Comparison of ENCODE assay signal across 8 cellular contexts in genomic region chr15:89067751-89068150, GRCh38. TPM values are rescaled to one million over a fixed set of nuclear protein-coding genes. Genes with fewer than 3 reads are reported as not detected.
A peak's percentile ranks its signal among the peaks of the same experiment; 100 is the strongest.
DNase-seq lines count a peak whose midpoint lies in the region; ATAC-seq, FAIRE-seq and TF ChIP-seq lines count a peak whose summit lies in the region.

No MANE protein-coding gene starts in this region.

- H3K56ac ChIP-seq in IMR-90 (ENCODE audit: extremely low read depth, insufficient read depth, low read length), result no peak overlapping the region
- no peak overlapping the region for H3K56ac ChIP-seq in mesendoderm (ENCODE audit: low read length)

- dilution Hi-C loops in IMR-90 (cut with HindIII; ENCODE audit: low sequenced_read_pairs, unreplicated experiment), result no loop called here

- peak overlapping the region; percentile 74; the same call in 1 of the 2 replicates for H3K14ac ChIP-seq in IMR-90 (replicated peaks; ENCODE audit: low read depth, low read length)

- ATAC-seq in GM18868 (IDR thresholded peaks at IDR 0.05; ENCODE audit: unreplicated experiment) (peak; percentile 23), GM21825 (IDR thresholded peaks at IDR 0.05; ENCODE audit: unreplicated experiment) (peak; percentile 55), IMR-90 (ENCODE audit: low read depth) (no peak)

- no peak for TF ChIP-seq RAD21 in IMR-90 (IDR thresholded peaks at IDR 0.05; ENCODE audit: low read length)

- peak overlapping the region; percentile 91 for H2BK20ac ChIP-seq in IMR-90 (ENCODE audit: low read depth, low read length)

- peak overlapping the region; percentile 30 for H2BK5ac ChIP-seq in IMR-90 (ENCODE audit: low read depth, low read length, poor library complexity, severe bottlenecking)
- H2BK5ac ChIP-seq in mesendoderm (ENCODE audit: low read length), result no peak overlapping the region

- no peak for TF ChIP-seq POLR2A in IMR-90 (IDR thresholded peaks at IDR 0.05; ENCODE audit: low read depth, low read length)
- TF ChIP-seq POLR2A in GM12891 (IDR thresholded peaks at IDR 0.05; ENCODE audit: low read depth, low read length), result no peak

- H3K4me3 ChIP-seq in IMR-90 (ENCODE audit: insufficient read depth, low read depth, low read length) (no peak overlapping the region), fibroblast of mammary gland (ENCODE audit: control insufficient read depth, low read depth, low read length) (no peak overlapping the region), mesendoderm (ENCODE audit: low read length) (no peak overlapping the region)

- H3K4me2 ChIP-seq in IMR-90 (ENCODE audit: low read depth, low read length), result no peak overlapping the region
- H3K4me2 ChIP-seq in mesendoderm (ENCODE audit: low read length), result no peak overlapping the region

- H2AK9ac ChIP-seq in IMR-90 (replicated peaks; ENCODE audit: low read depth, low read length, poor library complexity), result no peak overlapping the region

- POLR2A ChIA-PET in IMR-90 (lab: Charles Lee; ENCODE audit: unreplicated experiment), result no interaction called here

- peak overlapping the region; percentile 35; the same call in 1 of the 2 replicates for H3K4ac ChIP-seq in IMR-90 (ENCODE audit: low read depth, low read length)
- H3K4ac ChIP-seq in mesendoderm (ENCODE audit: low read depth, low read length), result no peak overlapping the region

- TF ChIP-seq CTCF in IMR-90 (conservative IDR thresholded peaks at IDR 0.05; ENCODE audit: low read depth, low read length) (no peak), fibroblast of mammary gland (conservative IDR thresholded peaks at IDR 0.05; ENCODE audit: control insufficient read depth, insufficient read depth, low read depth, low read length) (no peak)

- no peaks in the 10 kb centered on the region for H3K79me2 ChIP-seq in mesendoderm (ENCODE audit: control insufficient read depth, insufficient read depth, low read length)

- H3K9ac ChIP-seq in IMR-90 (ENCODE audit: low read depth, low read length), result no peak overlapping the region
- H3K9ac ChIP-seq in mesendoderm (ENCODE audit: low read length), result no peak overlapping the region

- CTCF ChIA-PET in IMR-90 (lab: Yijun Ruan, JAX), result no interaction called here

- DNase-seq in IMR-90, result peak; percentile 61
- peak; percentile 66 for DNase-seq in fibroblast of mammary gland (ENCODE audit: low read depth)
- no peak for DNase-seq in GM12891 (ENCODE audit: insufficient read length, low spot score)
- DNase-seq in mesendoderm, result no peak
- no peak for DNase-seq in NCI-H2227 (lab: John Stamatoyannopoulos, UW; ENCODE audit: unreplicated experiment)
- no peak for DNase-seq in superior temporal gyrus (ENCODE audit: extremely low spot score)

- H4K91ac ChIP-seq in IMR-90 (ENCODE audit: insufficient read depth, low read depth, low read length), result no peak overlapping the region

- H2AFZ ChIP-seq in IMR-90 (replicated peaks; ENCODE audit: low read length, poor library complexity), result no peak overlapping the region

- H2BK15ac ChIP-seq in IMR-90 (ENCODE audit: low read depth, low read length), result peak overlapping the region; percentile 78; the same call in 1 of the 3 replicates
- no peak overlapping the region for H2BK15ac ChIP-seq in mesendoderm (replicated peaks; ENCODE audit: low read depth)

- H3K23ac ChIP-seq in IMR-90 (ENCODE audit: low read depth, low read length) (no peak overlapping the region), mesendoderm (ENCODE audit: low read length) (no peak overlapping the region)

- BruUV-seq in IMR-90 (replicated peaks; lab: Mats Ljungman, UMichigan), result no TSS peak

- H2AK5ac ChIP-seq in IMR-90 (ENCODE audit: low read depth, low read length), result peak overlapping the region; percentile 84; the same call in 1 of the 2 replicates
- H2AK5ac ChIP-seq in mesendoderm (ENCODE audit: low read length), result no peak overlapping the region

- in situ Hi-C loops in IMR-90 (cut with MboI; ENCODE audit: low sequenced_read_pairs), result no loop called here

- intact Hi-C loops in IMR-90 (cut with micrococcal nuclease), result no loop called here

- no peaks in the 10 kb centered on the region for H3K9me1 ChIP-seq in IMR-90 (ENCODE audit: insufficient read depth, low read length)

- peaks cover 14% of the 10 kb centered on the region for H3K9me3 ChIP-seq in IMR-90 (ENCODE audit: control insufficient read depth, insufficient read depth, low read length)

- H4K5ac ChIP-seq in IMR-90 (ENCODE audit: low read depth, low read length), result no peak overlapping the region
- no peak overlapping the region for H4K5ac ChIP-seq in mesendoderm (ENCODE audit: low read length)

- H2BK120ac ChIP-seq in IMR-90 (ENCODE audit: low read depth, low read length), result peak overlapping the region; percentile 64; the same call in 1 of the 2 replicates
- H2BK120ac ChIP-seq in mesendoderm (ENCODE audit: low read depth, low read length), result no peak overlapping the region

- H3K36me3 ChIP-seq in IMR-90 (ENCODE audit: control insufficient read depth, insufficient read depth, low read length), result no peaks in the 10 kb centered on the region
- H3K36me3 ChIP-seq in mesendoderm (ENCODE audit: control insufficient read depth, insufficient read depth, low read length), result no peaks in the 10 kb centered on the region

- H3K27ac ChIP-seq in IMR-90 (ENCODE audit: insufficient read depth, low read length) (no peak overlapping the region), mesendoderm (ENCODE audit: low read depth, low read length) (no peak overlapping the region)

- H3K18ac ChIP-seq in IMR-90 (ENCODE audit: low read depth, low read length) (peak overlapping the region; percentile 16; the same call in 1 of the 2 replicates), mesendoderm (ENCODE audit: low read length) (no peak overlapping the region)

- H4K8ac ChIP-seq in IMR-90 (ENCODE audit: low read depth in 2 of 2, low read length in 2 of 2) (0 out of 4 replicates have a peak overlapping the region, but pooled peaks of 1 of the 2 experiments have one; percentile 13), mesendoderm (ENCODE audit: low read depth, low read length) (no peak overlapping the region)

- H3K79me1 ChIP-seq in IMR-90 (ENCODE audit: low read depth in 1 of 2, low read length in 2 of 2) (no peaks in the 10 kb centered on the region), mesendoderm (ENCODE audit: low read length) (no peaks in the 10 kb centered on the region)

- H3K27me3 ChIP-seq in IMR-90 (ENCODE audit: control insufficient read depth, insufficient read depth, low read length) (no peaks in the 10 kb centered on the region), mesendoderm (ENCODE audit: insufficient read depth, low read length, poor library complexity) (no peaks in the 10 kb centered on the region)

- H3K4me1 ChIP-seq in IMR-90 (ENCODE audit: control insufficient read depth, insufficient read depth, low read length), result peaks cover 2% of the 10 kb centered on the region; the same call in 1 of the 2 replicates
- no peaks in the 10 kb centered on the region for H3K4me1 ChIP-seq in mesendoderm (ENCODE audit: control insufficient read depth, low read depth, low read length)

- no CpG with 5 or more reads among the region's 1 CpG for WGBS in IMR-90 (ENCODE audit: extremely low coverage in 2 of 2, insufficient read length in 1 of 2), 2 experiments
- WGBS in mesendoderm (ENCODE audit: extremely low coverage, insufficient coverage, low lambda C conversion rate), result no CpG with 5 or more reads among the region's 1 CpG

- no peaks in the 10 kb centered on the region for H4K20me1 ChIP-seq in IMR-90 (ENCODE audit: insufficient read depth, low read length)

- no peak for FAIRE-seq in GM12891 (lab: Jason Lieb, UNC)

TF ChIP-seq in IMR-90, 13 proteins besides CTCF, POLR2A, EP300 and RAD21 (continues in another document):
- TF ChIP-seq USF2 (IDR thresholded peaks at IDR 0.05; ENCODE audit: low read depth, low read length), result no peak
- no peak for TF ChIP-seq CEBPB (IDR thresholded peaks at IDR 0.05; ENCODE audit: low read depth, low read length)
- TF ChIP-seq FOS (IDR thresholded peaks at IDR 0.05; ENCODE audit: low read depth, low read length), result no peak
- TF ChIP-seq RFX5 (IDR thresholded peaks at IDR 0.05; ENCODE audit: low read depth, low read length), result no peak
- TF ChIP-seq MXI1 (IDR thresholded peaks at IDR 0.05; ENCODE audit: borderline replicate concordance, low read depth, low read length), result no peak
- no peak for TF ChIP-seq MAZ (IDR thresholded peaks at IDR 0.05; ENCODE audit: borderline replicate concordance, low read depth, low read length)
- TF ChIP-seq CHD1 (IDR thresholded peaks at IDR 0.05; ENCODE audit: low read depth, low read length), result no peak
- TF ChIP-seq MAFK (IDR thresholded peaks at IDR 0.05; ENCODE audit: low read depth, low read length), result no peak

TF ChIP-seq in GM12891, 5 proteins besides CTCF, POLR2A, EP300 and RAD21:
- TF ChIP-seq POLR2AphosphoS5 (IDR thresholded peaks at IDR 0.05; ENCODE audit: low read depth, low read length) (no peak), POU2F2 (IDR thresholded peaks at IDR 0.05; ENCODE audit: low read depth, low read length) (no peak), PAX5 (IDR thresholded peaks at IDR 0.05; ENCODE audit: insufficient read depth, low read length, severe bottlenecking) (no peak), TAF1 (IDR thresholded peaks at IDR 0.05; ENCODE audit: low read depth, low read length) (no peak), SPI1 (IDR thresholded peaks at IDR 0.05; ENCODE audit: low read depth, low read length) (no peak)

RNA-seq across cellular contexts. Expression of gene ABHD2, which starts 20.5 kb away (rescaled TPM):
- total RNA-seq in IMR-90 (2012; rRNA removed), result 56.9 and 62.9 TPM in 2 replicates
- 29.4 and 31.2 TPM in 2 replicates for polyA plus RNA-seq in IMR-90 (2012; rRNA removed)
- polyA plus RNA-seq in IMR-90 (2012; cell fraction: cytosol; rRNA removed), result 5.6 and 10.7 TPM in 2 replicates
- 13.8 and 16.1 TPM in 2 replicates for polyA plus RNA-seq in IMR-90 (2012; cell fraction: nucleus; rRNA removed; ENCODE audit: low replicate concordance)
- 5.7 TPM for polyA plus RNA-seq in GM12891 (2012; ENCODE audit: low read depth, missing spikeins)
- polyA plus RNA-seq in mesendoderm (2013, experiment 1 of 2), result 7.2 TPM
- 7.6 TPM for polyA plus RNA-seq in mesendoderm (2013, experiment 2 of 2)

Comparison
In these comparisons a context has a peak if more than half of its experiments do, and no peak if none do; other contexts are left out.
1. DNase-seq: peak in IMR-90 (single experiment) and fibroblast of mammary gland (single experiment); none in GM12891 (single experiment), mesendoderm (single experiment), NCI-H2227 (single experiment) and superior temporal gyrus (single experiment).